8 cellular contexts compared by ENCODE assay signal in the genomic region with DNA sequence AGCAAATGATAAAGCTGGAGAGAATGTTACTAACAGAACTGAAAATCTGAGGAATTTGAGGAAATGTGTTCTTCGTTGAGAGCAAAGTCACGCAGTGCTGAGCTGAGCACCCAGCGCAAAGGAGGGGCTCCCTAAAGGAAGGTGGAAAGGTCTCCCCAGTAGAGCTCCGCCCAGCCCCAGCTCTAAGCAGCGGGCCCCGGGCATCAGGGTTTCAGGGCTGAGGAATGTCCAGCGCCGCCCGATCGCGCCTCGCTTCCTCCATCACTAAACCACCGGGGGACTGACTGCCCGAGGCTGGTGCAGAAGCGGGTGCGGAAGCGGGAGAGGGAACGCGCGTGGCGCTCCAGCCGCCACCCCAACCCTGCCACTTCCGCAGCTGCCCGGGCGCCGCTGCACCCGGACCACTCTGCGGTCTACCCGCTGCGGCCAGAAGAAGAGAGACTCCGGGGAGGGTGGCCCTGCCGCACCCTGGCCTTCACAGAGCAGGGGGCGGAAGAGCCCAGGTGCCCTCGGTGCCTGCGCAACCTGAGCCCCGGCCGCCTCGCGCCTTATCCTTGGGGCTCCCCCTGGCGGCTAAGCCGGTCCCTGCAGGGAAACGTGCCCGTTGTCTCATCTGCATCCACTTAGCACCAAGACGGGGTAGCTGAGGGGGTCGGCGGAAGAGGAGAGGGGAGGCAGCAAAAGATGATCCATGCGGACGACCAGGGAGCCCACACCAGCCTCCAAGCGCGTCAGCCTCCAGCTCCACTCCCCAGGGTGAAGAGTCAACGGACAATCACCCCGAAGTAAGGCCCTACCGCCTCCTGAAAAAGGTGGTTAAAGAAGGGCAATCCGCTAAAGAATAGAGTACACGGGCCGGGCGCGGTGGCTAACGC. TPM values are rescaled to one million over a fixed set of nuclear protein-coding genes. Genes with fewer than 3 reads are reported as not detected.
DNase-seq lines count a peak whose midpoint lies in the region; ATAC-seq and TF ChIP-seq lines count a peak whose summit lies in the region.

No MANE protein-coding gene starts in this region.

- peaks cover 25 to 26% of the 10 kb centered on the region in 2 donors for H3K4me1 Mint-ChIP-seq in immature natural killer cell

- H3K4me3 Mint-ChIP-seq in immature natural killer cell = peak overlapping the region; percentile 81 to 88 (median 81)

- H3K9me3 Mint-ChIP-seq in immature natural killer cell = no peaks in the 10 kb centered on the region

- DNase-seq in NCI-H2081 (lab: John Stamatoyannopoulos, UW) (peak; percentile 73 to 77), T47D (ENCODE audit: low read depth in 1 of 2, low spot score in 1 of 2) (peak; percentile 72 to 76), immature natural killer cell (peak; percentile 87 to 89 (median 87)), smooth muscle cell of the brain vasculature (ENCODE audit: low read depth, low spot score) (peak; percentile 28), amniotic stem cell (lab: John Stamatoyannopoulos, UW) (no peak)

- peak; percentile 80 for ATAC-seq in HG02642 (IDR thresholded peaks at IDR 0.05; ENCODE audit: poor library complexity, unreplicated experiment)

- H3K36me3 Mint-ChIP-seq in immature natural killer cell = no peaks in the 10 kb centered on the region

- H3K27me3 Mint-ChIP-seq in immature natural killer cell (ENCODE audit: low read depth in 3 of 3) = peaks cover 3 to 12% (median 6%) of the 10 kb centered on the region in 3 donors

- TF ChIP-seq CTCF in GM12872 (IDR thresholded peaks at IDR 0.05; ENCODE audit: insufficient read depth, low read depth, low read length) (peak; percentile 95), VCaP (conservative IDR thresholded peaks at IDR 0.05) (peak; percentile 89)

- peak overlapping the region; percentile 61 for H3K27ac ChIP-seq in VCaP

- peak overlapping the region; percentile 71 to 91 (median 89) for H3K27ac Mint-ChIP-seq in immature natural killer cell

- in situ Hi-C loops in T47D (cut with HindIII; ENCODE audit: low pct_unique_long_range_greater_than_20kb, low sequenced_read_pairs) = no loop called here

RNA-seq across cellular contexts. Expression of gene GUCY2D, which starts 12.4 kb away (rescaled TPM):
- not detected for polyA plus RNA-seq in immature natural killer cell

RNA-seq across cellular contexts. Expression of gene ALOX15B, which starts 48.8 kb away (rescaled TPM):
- not detected for polyA plus RNA-seq in immature natural killer cell

RNA-seq across cellular contexts. Expression of gene CNTROB, which starts 58.0 kb away (rescaled TPM):
- polyA plus RNA-seq in immature natural killer cell = 10 to 100 TPM in 1 of 3 donors, 1 to 10 TPM in 2; 1.8 to 14.4 (median 8.3) TPM

RNA-seq across cellular contexts. Expression of gene TRAPPC1, which starts 58.3 kb away (rescaled TPM):
- polyA plus RNA-seq in immature natural killer cell = 100 to 1,000 TPM; 233 to 379 (median 288) TPM
